In genomic region chr10:44010873-44011602, GRCh38 we compare ENCODE assay signal across 7 cellular contexts.
A peak's percentile ranks its signal among the peaks of the same experiment; 100 is the strongest.
DNase-seq lines count a peak whose midpoint lies in the region; ATAC-seq and TF ChIP-seq lines count a peak whose summit lies in the region.

No MANE protein-coding gene starts in this region.

- H3K9me3 ChIP-seq in colonic mucosa = no peaks in the 10 kb centered on the region

- H4K5ac ChIP-seq in mesendoderm (ENCODE audit: low read length) = no peak overlapping the region

- intact Hi-C loops in colonic mucosa (cut with DNase I) = no loop called here

- no peaks in the 10 kb centered on the region for H3K79me1 ChIP-seq in mesendoderm (ENCODE audit: low read length)

- TF ChIP-seq CTCF in KMS-11 (conservative IDR thresholded peaks at IDR 0.05; ENCODE audit: low read depth, low read length) (no peak), colonic mucosa (IDR thresholded peaks at IDR 0.05) (no peak)

- H3K18ac ChIP-seq in mesendoderm (ENCODE audit: low read length) = no peak overlapping the region

- H3K36me3 ChIP-seq in KMS-11 (ENCODE audit: insufficient read depth) (no peaks in the 10 kb centered on the region), mesendoderm (ENCODE audit: control insufficient read depth, insufficient read depth, low read length) (no peaks in the 10 kb centered on the region), colonic mucosa (no peaks in the 10 kb centered on the region)

- ATAC-seq in GM18909 (IDR thresholded peaks at IDR 0.05; ENCODE audit: poor library complexity, unreplicated experiment) = peak; percentile 96
- peak; percentile 95 for ATAC-seq in GM21825 (IDR thresholded peaks at IDR 0.05; ENCODE audit: unreplicated experiment)

- H3K27ac ChIP-seq in KMS-11 (peak overlapping the region; percentile 57), mesendoderm (ENCODE audit: low read depth, low read length) (no peak overlapping the region), colonic mucosa (no peak overlapping the region)

- H3K27me3 ChIP-seq in KMS-11 (ENCODE audit: insufficient read depth, low read depth) = no peaks in the 10 kb centered on the region
- no peaks in the 10 kb centered on the region for H3K27me3 ChIP-seq in mesendoderm (ENCODE audit: insufficient read depth, low read length, poor library complexity)
- no peaks in the 10 kb centered on the region for H3K27me3 ChIP-seq in colonic mucosa

- no peak overlapping the region for H3K56ac ChIP-seq in mesendoderm (ENCODE audit: low read length)

- no peak overlapping the region for H2AK5ac ChIP-seq in mesendoderm (ENCODE audit: low read length)

- no peak overlapping the region for H2BK5ac ChIP-seq in mesendoderm (ENCODE audit: low read length)

- no peak overlapping the region for H4K8ac ChIP-seq in mesendoderm (ENCODE audit: low read depth, low read length)

- H3K79me2 ChIP-seq in KMS-11 (ENCODE audit: insufficient read depth, low read depth) = no peaks in the 10 kb centered on the region
- no peaks in the 10 kb centered on the region for H3K79me2 ChIP-seq in mesendoderm (ENCODE audit: control insufficient read depth, insufficient read depth, low read length)

- H3K4ac ChIP-seq in mesendoderm (ENCODE audit: low read depth, low read length) = no peak overlapping the region

- peak overlapping the region; percentile 11; the same call in 1 of the 2 replicates for H2AFZ ChIP-seq in KMS-11 (ENCODE audit: low read depth)

- H3K4me2 ChIP-seq in KMS-11 (peak overlapping the region; percentile 33), mesendoderm (ENCODE audit: low read length) (no peak overlapping the region)

- peaks cover 34% of the 10 kb centered on the region for H3K4me1 ChIP-seq in KMS-11 (ENCODE audit: low read depth, poor library complexity, severe bottlenecking)
- peaks cover 2% of the 10 kb centered on the region for H3K4me1 ChIP-seq in mesendoderm (ENCODE audit: control insufficient read depth, low read depth, low read length)
- H3K4me1 ChIP-seq in colonic mucosa = no peaks in the 10 kb centered on the region

- WGBS in mesendoderm (ENCODE audit: extremely low coverage, insufficient coverage, low lambda C conversion rate) = no CpG with 5 or more reads among the region's 2 CpGs

- H3K23ac ChIP-seq in mesendoderm (ENCODE audit: low read length) = no peak overlapping the region

- peak overlapping the region; percentile 17; the same call in 1 of the 2 replicates for H3K9ac ChIP-seq in KMS-11
- no peak overlapping the region for H3K9ac ChIP-seq in mesendoderm (ENCODE audit: low read length)
- H3K9ac ChIP-seq in colonic mucosa (ENCODE audit: low read depth in 2 of 2, low read length in 2 of 2) = no peak overlapping the region

- H4K20me1 ChIP-seq in KMS-11 (ENCODE audit: insufficient read depth) = no peaks in the 10 kb centered on the region

- in situ Hi-C loops in KBM-7 (cut with MboI; ENCODE audit: low pct_unique_long_range_greater_than_20kb, low sequenced_read_pairs) = no loop called here

- no peak overlapping the region for H2BK15ac ChIP-seq in mesendoderm (replicated peaks; ENCODE audit: low read depth)

- H3K4me3 ChIP-seq in KMS-11 (IDR thresholded peaks at IDR 0.05; ENCODE audit: insufficient read depth, low read depth, low read length) = no peak overlapping the region
- H3K4me3 ChIP-seq in mesendoderm (ENCODE audit: low read length) = no peak overlapping the region
- H3K4me3 ChIP-seq in colonic mucosa = no peak overlapping the region

- no peak overlapping the region for H2BK120ac ChIP-seq in mesendoderm (ENCODE audit: low read depth, low read length)

- DNase-seq in mesendoderm (peak; percentile 40), NOMO-1 (lab: John Stamatoyannopoulos, UW; ENCODE audit: unreplicated experiment in 2 of 2) (no peak), colonic mucosa (no peak), KBM-7 (no peak)
